ENCODE assay signal across 8 cellular contexts in genomic region chr6:133953634-133954415, GRCh38. TPM values are rescaled to one million over a fixed set of nuclear protein-coding genes. Genes with fewer than 3 reads are reported as not detected.
A peak's percentile ranks its signal among the peaks of the same experiment; 100 is the strongest.
DNase-seq lines count a peak whose midpoint lies in the region; ATAC-seq, FAIRE-seq and TF ChIP-seq lines count a peak whose summit lies in the region.

No MANE protein-coding gene starts in this region.

- H3K9me3 Mint-ChIP-seq in neural progenitor cell = no peaks in the 10 kb centered on the region

- H3K4me3 ChIP-seq in GM06990 (replicated peaks; ENCODE audit: low read depth, low read length) (peak overlapping the region; percentile 92), ectodermal cell (ENCODE audit: insufficient read depth, low read depth, low read length) (peak overlapping the region; percentile 87), neural progenitor cell (peak overlapping the region; percentile 92)

- H3K9me3 ChIP-seq in ectodermal cell (ENCODE audit: control insufficient read depth, low read length) = no peaks in the 10 kb centered on the region
- no peaks in the 10 kb centered on the region for H3K9me3 ChIP-seq in neural progenitor cell (ENCODE audit: low read depth)

- TF ChIP-seq CTCF in GM06990 (IDR thresholded peaks at IDR 0.05; ENCODE audit: insufficient read depth, low read length, poor library complexity, severe bottlenecking) = no peak
- no peak for TF ChIP-seq CTCF in neural progenitor cell (IDR thresholded peaks at IDR 0.05)
- TF ChIP-seq CTCF in D721Med (IDR thresholded peaks at IDR 0.05; ENCODE audit: insufficient read depth, missing control alignments) = no peak

- peak overlapping the region; percentile 92 for H3K27ac Mint-ChIP-seq in neural progenitor cell

- peaks cover 48% of the 10 kb centered on the region for H4K20me1 ChIP-seq in neural progenitor cell (ENCODE audit: low read depth)

- WGBS in ectodermal cell, 2 experiments = 9 to 10% methylated on average over 23 of the region's 23 CpGs

- H3K27ac ChIP-seq in ectodermal cell (ENCODE audit: insufficient read depth, low read depth, low read length, poor library complexity, severe bottlenecking) (peak overlapping the region; percentile 83), neural progenitor cell (peak overlapping the region; percentile 79)

- H3K27me3 ChIP-seq in GM06990 (replicated peaks; ENCODE audit: control insufficient read depth, insufficient read depth, low read length) (no peaks in the 10 kb centered on the region), ectodermal cell (ENCODE audit: control insufficient read depth, insufficient read depth, low read length, poor library complexity, severe bottlenecking) (peaks cover 15% of the 10 kb centered on the region), neural progenitor cell (peaks cover 30% of the 10 kb centered on the region)

- H3K36me3 ChIP-seq in GM06990 (ENCODE audit: control insufficient read depth, insufficient read depth, low read length) (no peaks in the 10 kb centered on the region), ectodermal cell (ENCODE audit: control insufficient read depth, insufficient read depth, low read length) (no peaks in the 10 kb centered on the region), neural progenitor cell (no peaks in the 10 kb centered on the region)

- peaks cover 57% of the 10 kb centered on the region for H3K79me2 ChIP-seq in neural progenitor cell (ENCODE audit: low read depth)

- no peak for FAIRE-seq in D721Med (lab: Jason Lieb, UNC)

- peak overlapping the region; percentile 78 for H3K9ac ChIP-seq in neural progenitor cell

- H3K27me3 Mint-ChIP-seq in neural progenitor cell (ENCODE audit: insufficient read depth, low read depth) = peaks cover 4% of the 10 kb centered on the region

- H3K4me1 ChIP-seq in ectodermal cell (ENCODE audit: control insufficient read depth, insufficient read depth, low read length) (peaks cover 16% of the 10 kb centered on the region), neural progenitor cell (peaks cover 32% of the 10 kb centered on the region)

- peak overlapping the region; percentile 94 for H3K4me3 Mint-ChIP-seq in neural progenitor cell

- H3F3A ChIP-seq in neural progenitor cell (ENCODE audit: low read depth) = peaks cover 12% of the 10 kb centered on the region

- peaks cover 38% of the 10 kb centered on the region for H3K4me1 Mint-ChIP-seq in neural progenitor cell

- peak overlapping the region; percentile 75 for H2AFZ ChIP-seq in neural progenitor cell (replicated peaks)

- H3K36me3 Mint-ChIP-seq in neural progenitor cell = no peaks in the 10 kb centered on the region

- ATAC-seq in GM21737 (IDR thresholded peaks at IDR 0.05; ENCODE audit: unreplicated experiment) = no peak
- ATAC-seq in GM18520 (IDR thresholded peaks at IDR 0.05; ENCODE audit: unreplicated experiment) = no peak

- peak overlapping the region; percentile 98 for H3K4me2 ChIP-seq in neural progenitor cell

- DNase-seq in GM06990 (ENCODE audit: extremely low read depth, insufficient read length) (no peak), NCI-H69 (lab: John Stamatoyannopoulos, UW) (peak; percentile 67), neural progenitor cell (ENCODE audit: low spot score) (peak; percentile 29), D721Med (ENCODE audit: insufficient read length, low spot score) (no peak), CD1c-positive myeloid dendritic cell (ENCODE audit: extremely low spot score) (no peak)

RNA-seq across cellular contexts. Expression of gene TBPL1, which starts 0.8 kb away (rescaled TPM):
- polyA plus RNA-seq in ectodermal cell (2013, experiment 1 of 4) = 89.1 TPM
- polyA plus RNA-seq in ectodermal cell (2013, experiment 2 of 4) = 88.2 TPM
- polyA plus RNA-seq in ectodermal cell (2013, experiment 3 of 4) = 76.9 TPM
- polyA plus RNA-seq in ectodermal cell (2013, experiment 4 of 4) = 89.4 TPM
- total RNA-seq in neural progenitor cell (ENCODE audit: low replicate concordance) = 85.8 and 125 TPM in 2 replicates

Comparison
In these comparisons a context has a peak if more than half of its experiments do, and no peak if none do; other contexts are left out.
1. DNase-seq: peak in NCI-H69 (single experiment) and neural progenitor cell (single experiment); none in GM06990 (single experiment), D721Med (single experiment) and CD1c-positive myeloid dendritic cell (single experiment).
2. Peak in every context shown above with its lines, with median percentiles within 50 percentile points of each other: H3K4me3 ChIP-seq.